1 cellular context compared by ENCODE assay signal in genomic region chr5:137621306-137621705, GRCh38.
TF ChIP-seq lines count a peak whose summit lies in the region.

No MANE protein-coding gene starts in this region.

TF ChIP-seq in SK-N-SH, 30 proteins besides CTCF, POLR2A, EP300 and RAD21 (continued from another document):
- TF ChIP-seq IRF3 (IDR thresholded peaks at IDR 0.05; ENCODE audit: low read depth, low read length) (no peak), FOXM1 (IDR thresholded peaks at IDR 0.05; ENCODE audit: low read depth) (no peak), RXRA (IDR thresholded peaks at IDR 0.05; ENCODE audit: borderline replicate concordance, low read depth) (no peak), GATA2 (CRISPR knock-in tag; IDR thresholded peaks at IDR 0.05) (no peak), YY1 (IDR thresholded peaks at IDR 0.05; ENCODE audit: low read depth) (no peak), MAX (IDR thresholded peaks at IDR 0.05; ENCODE audit: low read depth) (no peak), EZH2phosphoT487 (IDR thresholded peaks at IDR 0.05; ENCODE audit: borderline replicate concordance, low read depth) (no peak)
